Comparison of ENCODE assay signal across 31 cellular contexts in the genomic region with DNA sequence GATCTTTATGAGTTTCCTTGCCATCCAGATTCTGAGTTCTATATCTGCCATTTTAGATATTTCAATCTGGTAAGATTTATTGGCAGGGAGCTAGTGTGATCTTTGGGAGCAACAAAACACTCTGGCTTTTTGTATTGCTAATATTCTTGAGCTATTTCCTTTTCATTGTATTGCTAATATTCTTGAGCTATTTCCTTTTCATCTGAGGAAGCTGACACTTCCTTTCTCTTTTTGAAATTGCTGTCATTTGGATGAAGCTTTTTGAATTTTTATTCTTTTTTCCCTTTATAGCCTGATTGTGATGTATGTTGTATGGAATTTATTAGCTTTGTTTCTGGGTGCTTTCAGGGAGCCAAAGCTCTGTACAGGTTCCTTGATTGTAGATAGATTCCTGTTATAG.
"Had no signal": no experiment of that assay in that cellular context is flagged by ENCODE, and none has a peak within 500 bp of the region (broad histone marks: within the 10 kb centered on the region; RNA-seq: fewer than 3 reads in every experiment).

No MANE protein-coding gene starts in this region.

- DNase-seq: activated CD4-positive, alpha-beta T cell treated with anti-CD3 and anti-CD28 coated beads for 4 hours; activated CD4-positive, alpha-beta T cell treated with anti-CD3 and anti-CD28 coated beads, Interleukin-2, amount 50 U/mL, for 4 hours; activated naive CD4-positive, alpha-beta T cell; activated T-cell treated with anti-CD3 and anti-CD28 coated beads for 4 hours; activated T-cell treated with anti-CD3 and anti-CD28 coated beads, Interleukin-2, amount 50 U/mL, for 72 hours; cerebellar nuclear complex; dorsolateral prefrontal cortex; effector memory CD4-positive, alpha-beta T cell; erythroblast; gastrocnemius medialis; hippocampal formation; left cardiac atrium; left ventricle myocardium superior; mucosa of descending colon; nucleus accumbens; pancreas; retina; sigmoid colon; small intestine; stimulated activated CD4-positive, alpha-beta T cell treated with anti-CD3 and anti-CD28 coated beads, Interleukin-4, amount 100 ng/mL, for 24 hours; trophoblast cell had no signal

- H3K4me1 ChIP-seq: ascending aorta, gastrocnemius medialis, pancreas, prostate gland, sigmoid colon had no signal

- ATAC-seq: activated T-cell treated with anti-CD3 and anti-CD28 coated beads, Interleukin-2, amount 50 U/mL, for 72 hours; gastrocnemius medialis; left cardiac atrium; left ventricle myocardium superior; mucosa of descending colon; natural killer cell treated with Interleukin-12 subunit alpha and Interleukin-12 subunit beta and Interleukin-15 and Interleukin-18, amount 100 ng/mL, for 72 hours; pancreas; stimulated activated effector memory CD8-positive, alpha-beta T cell treated with anti-CD3 and anti-CD28 coated beads, Interleukin-12 subunit alpha, Interleukin-12 subunit beta, amount 100 ng/mL, for 72 hours had no signal

- H3K27ac Mint-ChIP-seq: activated naive CD8-positive, alpha-beta T cell; activated T-cell treated with anti-CD3 and anti-CD28 coated beads, Interleukin-2, amount 50 U/mL, for 72 hours; brain; natural killer cell treated with Interleukin-12 subunit alpha and Interleukin-12 subunit beta and Interleukin-15 and Interleukin-18, amount 100 ng/mL, for 72 hours; stimulated activated effector memory CD8-positive, alpha-beta T cell treated with anti-CD3 and anti-CD28 coated beads, Interleukin-12 subunit alpha, Interleukin-12 subunit beta, amount 100 ng/mL, for 72 hours; stimulated activated naive CD8-positive, alpha-beta T cell treated with anti-CD3 and anti-CD28 coated beads, Interleukin-15, Interleukin-2, amounts not matched to agents 100 ng/mL and 50 ng/mL, for 24 hours had no signal

- H3K36me3 Mint-ChIP-seq: activated naive CD8-positive, alpha-beta T cell; brain; stimulated activated effector memory CD8-positive, alpha-beta T cell treated with anti-CD3 and anti-CD28 coated beads, Interleukin-12 subunit alpha, Interleukin-12 subunit beta, amount 100 ng/mL, for 72 hours had no signal

- H3K27me3 Mint-ChIP-seq: activated naive CD8-positive, alpha-beta T cell; brain; natural killer cell treated with Interleukin-12 subunit alpha and Interleukin-12 subunit beta and Interleukin-15 and Interleukin-18, amount 100 ng/mL, for 72 hours; stimulated activated naive CD8-positive, alpha-beta T cell treated with anti-CD3 and anti-CD28 coated beads, Interleukin-15, Interleukin-2, amounts not matched to agents 100 ng/mL and 50 ng/mL, for 24 hours had no signal

- H3K9me3 Mint-ChIP-seq: brain had no signal

- H3K4me3 ChIP-seq: ascending aorta, cardiac muscle cell, coronary artery, dorsolateral prefrontal cortex, gastrocnemius medialis, mucosa of descending colon, pancreas, prostate gland, sigmoid colon, thoracic aorta had no signal

- H3K27me3 ChIP-seq: ascending aorta, cardiac muscle cell, dorsolateral prefrontal cortex, gastrocnemius medialis, pancreas, sigmoid colon had no signal

- H3K36me3 ChIP-seq: ascending aorta, cardiac muscle cell, gastrocnemius medialis, pancreas, prostate gland, sigmoid colon, thoracic aorta had no signal

- H3K4me3 Mint-ChIP-seq: activated naive CD8-positive, alpha-beta T cell; activated T-cell treated with anti-CD3 and anti-CD28 coated beads, Interleukin-2, amount 50 U/mL, for 72 hours; brain; natural killer cell treated with Interleukin-12 subunit alpha and Interleukin-12 subunit beta and Interleukin-15 and Interleukin-18, amount 100 ng/mL, for 72 hours; stimulated activated effector memory CD8-positive, alpha-beta T cell treated with anti-CD3 and anti-CD28 coated beads, Interleukin-12 subunit alpha, Interleukin-12 subunit beta, amount 100 ng/mL, for 72 hours; stimulated activated naive CD8-positive, alpha-beta T cell treated with anti-CD3 and anti-CD28 coated beads, Interleukin-15, Interleukin-2, amounts not matched to agents 100 ng/mL and 50 ng/mL, for 24 hours had no signal

- H3K4me1 Mint-ChIP-seq: brain; stimulated activated effector memory CD8-positive, alpha-beta T cell treated with anti-CD3 and anti-CD28 coated beads, Interleukin-12 subunit alpha, Interleukin-12 subunit beta, amount 100 ng/mL, for 72 hours had no signal

- H3K27ac ChIP-seq: ascending aorta, cardiac muscle cell, coronary artery, dorsolateral prefrontal cortex, gastrocnemius medialis, pancreas, prostate gland, sigmoid colon, thoracic aorta had no signal

- H3K9me3 ChIP-seq: ascending aorta, gastrocnemius medialis, mucosa of descending colon, pancreas, prostate gland, sigmoid colon, thoracic aorta had no signal
